In genomic region chr6:169454204-169454871, GRCh38 we compare ENCODE assay signal across 11 cellular contexts.
DNase-seq lines count a peak whose midpoint lies in the region; ATAC-seq lines count a peak whose summit lies in the region.
"Had no signal": no experiment of that assay in that cellular context is flagged by ENCODE, and none has a peak within 500 bp of the region (broad histone marks: within the 10 kb centered on the region; RNA-seq: fewer than 3 reads in every experiment).

No MANE protein-coding gene starts in this region.

- DNase-seq in EH (ENCODE audit: low read depth) = peak; percentile 90
- DNase-seq in SJSA1 (ENCODE audit: low read depth in 1 of 2, low spot score in 2 of 2) = peak; percentile 82
- DNase-seq in foreskin melanocyte = peak; percentile 56
- DNase-seq in skeletal muscle cell (ENCODE audit: low read depth) = peak; percentile 45
- no peak for DNase-seq in SK-N-DZ (ENCODE audit: low spot score)
- no peak for DNase-seq in HT-29 (ENCODE audit: low spot score)
- DNase-seq: activated CD4-positive, CD25-positive, alpha-beta regulatory T cell; cerebellar nuclear complex; NCI-H2081 had no signal

- H3K9me3 ChIP-seq in SJSA1 (replicated peaks) = no peaks in the 10 kb centered on the region

- peak overlapping the region; percentile 29 for H3K27ac ChIP-seq in SJSA1

- no peak for ATAC-seq in GM19035 (IDR thresholded peaks at IDR 0.05; ENCODE audit: unreplicated experiment)
- no peak for ATAC-seq in GM21528 (IDR thresholded peaks at IDR 0.05; ENCODE audit: low FRiP score, unreplicated experiment)

- H3K4me1 ChIP-seq in SJSA1 (replicated peaks) = peaks cover 40% of the 10 kb centered on the region

- no peaks in the 10 kb centered on the region for H3K27me3 ChIP-seq in SJSA1 (replicated peaks)

- no peaks in the 10 kb centered on the region for H3K36me3 ChIP-seq in SJSA1

- no peak overlapping the region for H3K4me3 ChIP-seq in SJSA1
- no peak overlapping the region for H3K4me3 ChIP-seq in skeletal muscle cell (ENCODE audit: low read depth, low read length)

Comparison
In these comparisons a context has a peak if more than half of its experiments do, and no peak if none do; other contexts are left out.
1. DNase-seq: peak in EH (single experiment), SJSA1 (2 of 2), foreskin melanocyte (single experiment) and skeletal muscle cell (single experiment); none in SK-N-DZ (single experiment) and HT-29 (single experiment).